Comparison of ENCODE assay signal across 13 cellular contexts in genomic region chr9:37574241-37574721, GRCh38. TPM values are rescaled to one million over a fixed set of nuclear protein-coding genes. Genes with fewer than 3 reads are reported as not detected.
DNase-seq lines count a peak whose midpoint lies in the region; ATAC-seq and TF ChIP-seq lines count a peak whose summit lies in the region.
"Had no signal": no experiment of that assay in that cellular context is flagged by ENCODE, and none has a peak within 500 bp of the region (broad histone marks: within the 10 kb centered on the region; RNA-seq: fewer than 3 reads in every experiment).

No MANE protein-coding gene starts in this region.

- H3K4me3 Mint-ChIP-seq in activated B cell treated with CpG ODN at 0.5 μM for 24 hours = peak overlapping the region; percentile 92
- peak overlapping the region; percentile 19 for H3K4me3 Mint-ChIP-seq in stimulated activated memory B cell treated with anti-CD40 and anti-IgM and Interleukin-4, amounts not matched to agents 10 μg/mL and 1 μg/mL and 100 μg/mL, for 72 hours

- H3K27me3 Mint-ChIP-seq in activated B cell treated with CpG ODN at 0.5 μM for 24 hours = no peaks in the 10 kb centered on the region
- H3K27me3 Mint-ChIP-seq in stimulated activated memory B cell treated with anti-CD40 and anti-IgM and Interleukin-4, amounts not matched to agents 10 μg/mL and 1 μg/mL and 100 μg/mL, for 72 hours = no peaks in the 10 kb centered on the region

- no peak overlapping the region for H3K27ac ChIP-seq in iPS-20b (ENCODE audit: low read length)
- H3K27ac ChIP-seq: 22Rv1 had no signal

- POLR2A ChIA-PET in activated B cell treated with CpG ODN at 0.5 μM for 24 hours (lab: Charles Lee) = interaction anchor here (0.9 to 3.2 kb wide), 3 partner anchors 8 to 109 kb away, joined by 3 to 48 read pairs (median 4); partner anchors contain the start of genes TOMM5 and ZBTB5

- peaks cover 22% of the 10 kb centered on the region for H3K4me1 ChIP-seq in iPS-20b (ENCODE audit: insufficient read depth, low read length)

- TF ChIP-seq CTCF in activated B cell treated with CpG ODN at 0.5 μM for 24 hours (IDR thresholded peaks at IDR 0.05) = no peak

- peaks cover 55% of the 10 kb centered on the region for H3K4me1 Mint-ChIP-seq in activated B cell treated with CpG ODN at 0.5 μM for 24 hours
- H3K4me1 Mint-ChIP-seq in stimulated activated memory B cell treated with anti-CD40 and anti-IgM and Interleukin-4, amounts not matched to agents 10 μg/mL and 1 μg/mL and 100 μg/mL, for 72 hours = peaks cover 77% of the 10 kb centered on the region

- H3K27me3 ChIP-seq in iPS-20b (ENCODE audit: insufficient read depth, low read length) = no peaks in the 10 kb centered on the region; the same call in 1 of the 2 replicates

- no peaks in the 10 kb centered on the region for H3K36me3 ChIP-seq in iPS-20b (ENCODE audit: insufficient read depth, low read depth, low read length)

- no peak overlapping the region; the same call in 1 of the 2 replicates for H3K9ac ChIP-seq in iPS-20b (ENCODE audit: low read depth, low read length)

- H3K9me3 Mint-ChIP-seq in activated B cell treated with CpG ODN at 0.5 μM for 24 hours = no peaks in the 10 kb centered on the region
- H3K9me3 Mint-ChIP-seq in stimulated activated memory B cell treated with anti-CD40 and anti-IgM and Interleukin-4, amounts not matched to agents 10 μg/mL and 1 μg/mL and 100 μg/mL, for 72 hours = no peaks in the 10 kb centered on the region

- H3K36me3 Mint-ChIP-seq in activated B cell treated with CpG ODN at 0.5 μM for 24 hours (ENCODE audit: low read depth) = peaks cover 30% of the 10 kb centered on the region
- peaks cover 46% of the 10 kb centered on the region for H3K36me3 Mint-ChIP-seq in stimulated activated memory B cell treated with anti-CD40 and anti-IgM and Interleukin-4, amounts not matched to agents 10 μg/mL and 1 μg/mL and 100 μg/mL, for 72 hours

- H3K4me3 ChIP-seq in iPS-20b (ENCODE audit: low read length) = peak overlapping the region; percentile 83

- intact Hi-C loops in activated B cell treated with CpG ODN at 0.5 μM for 24 hours (cut with micrococcal nuclease) = loop anchor here (10.0 kb wide), 1 partner anchor 549 kb away; no protein-coding TSS in a partner anchor

- DNase-seq in DMS 273 (lab: John Stamatoyannopoulos, UW; ENCODE audit: unreplicated experiment) (peak; percentile 23), DMS 273 treated with DMSO at 0.1 percent for 48 hours (lab: John Stamatoyannopoulos, UW) (no peak), activated B cell treated with CpG ODN at 0.5 μM for 24 hours (no peak), SW 1271 (lab: John Stamatoyannopoulos, UW) (no peak)
- no peak for DNase-seq in stimulated activated naive CD4-positive, alpha-beta T cell (lab: John Stamatoyannopoulos, UW)
- DNase-seq: activated CD4-positive, alpha-beta T cell treated with anti-CD3 and anti-CD28 coated beads for 4 hours; left cardiac atrium; NCI-H774; stimulated activated CD4-positive, alpha-beta T cell treated with anti-CD3 and anti-CD28 coated beads, Interleukin-4, amount 100 ng/mL, for 4 hours had no signal

- CTCF ChIA-PET in activated B cell treated with CpG ODN at 0.5 μM for 24 hours (lab: Charles Lee) = no interaction called here

- ATAC-seq in activated B cell treated with CpG ODN at 0.5 μM for 24 hours (ENCODE audit: low read depth) (no peak), HG03432 (IDR thresholded peaks at IDR 0.05; ENCODE audit: unreplicated experiment) (no peak)
- ATAC-seq in stimulated activated memory B cell treated with anti-CD40 and anti-IgM and Interleukin-4, amounts not matched to agents 10 μg/mL and 1 μg/mL and 100 μg/mL, for 72 hours = no peak

- no peaks in the 10 kb centered on the region for H3K9me3 ChIP-seq in iPS-20b (ENCODE audit: insufficient read depth, low read depth, low read length)

- H3K27ac Mint-ChIP-seq in activated B cell treated with CpG ODN at 0.5 μM for 24 hours = no peak overlapping the region
- no peak overlapping the region for H3K27ac Mint-ChIP-seq in stimulated activated memory B cell treated with anti-CD40 and anti-IgM and Interleukin-4, amounts not matched to agents 10 μg/mL and 1 μg/mL and 100 μg/mL, for 72 hours

RNA-seq across cellular contexts. Expression of gene FBXO10, which starts 1.9 kb away (rescaled TPM):
- 29.8 and 39.4 TPM in 2 replicates for total RNA-seq in activated B cell treated with CpG ODN at 0.5 μM for 24 hours

RNA-seq across cellular contexts. Expression of gene TOMM5, which starts 18.1 kb away (rescaled TPM):
- total RNA-seq in activated B cell treated with CpG ODN at 0.5 μM for 24 hours = 77.8 and 80.3 TPM in 2 replicates
